ENCODE assay signal across 21 cellular contexts in genomic region chr1:55437692-55438091, GRCh38.
A peak's percentile ranks its signal among the peaks of the same experiment; 100 is the strongest.
DNase-seq lines count a peak whose midpoint lies in the region; ATAC-seq and TF ChIP-seq lines count a peak whose summit lies in the region.
"Had no signal": no experiment of that assay in that cellular context is flagged by ENCODE, and none has a peak within 500 bp of the region (broad histone marks: within the 10 kb centered on the region; RNA-seq: fewer than 3 reads in every experiment).

No MANE protein-coding gene starts in this region.

- H3K9me3 Mint-ChIP-seq in WTC11: peaks cover 22% of the 10 kb centered on the region

- no peaks in the 10 kb centered on the region for H3K36me3 Mint-ChIP-seq in WTC11
- H3K36me3 Mint-ChIP-seq: CD14-positive monocyte; CD4-positive, alpha-beta memory T cell; CD4-positive, CD25-positive, alpha-beta regulatory T cell; CD8-positive, alpha-beta memory T cell had no signal

- POLR2A ChIA-PET in WTC11 (lab: Charles Lee): no interaction called here

- DNase-seq in DMS53 (lab: John Stamatoyannopoulos, UW) (peak; percentile 52), DMS53 treated with DMSO at 0.1 percent for 48 hours (lab: John Stamatoyannopoulos, UW; ENCODE audit: unreplicated experiment) (peak; percentile 21), WTC11 (ENCODE audit: low spot score) (no peak), KG1 (lab: John Stamatoyannopoulos, UW) (no peak), NCI-H187 (lab: John Stamatoyannopoulos, UW) (no peak)
- DNase-seq: 8988T; ACHN; BE2C; C1 segment of cervical spinal cord; CD4-positive, alpha-beta memory T cell; CD4-positive, CD25-positive, alpha-beta regulatory T cell; CD8-positive, alpha-beta memory T cell; COR-L47; DMS 273 treated with DMSO at 0.1 percent for 48 hours; DMS153; DMS79; DND-41; EL; GDM1 had no signal

- CTCF ChIA-PET in WTC11 (lab: Charles Lee): no interaction called here

- TF ChIP-seq CTCF in WTC11 (IDR thresholded peaks at IDR 0.05): no peak

- no peaks in the 10 kb centered on the region for H3K27me3 Mint-ChIP-seq in WTC11 (ENCODE audit: low read depth)

- no peak overlapping the region for H3K4me3 Mint-ChIP-seq in WTC11
- H3K4me3 Mint-ChIP-seq: CD14-positive monocyte; CD4-positive, alpha-beta memory T cell; CD4-positive, CD25-positive, alpha-beta regulatory T cell; CD8-positive, alpha-beta memory T cell had no signal

- no peak for ATAC-seq in WTC11
- ATAC-seq: GM12878 had no signal

- no peaks in the 10 kb centered on the region for H3K4me1 Mint-ChIP-seq in WTC11
- H3K4me1 Mint-ChIP-seq: CD14-positive monocyte; CD4-positive, alpha-beta memory T cell; CD4-positive, CD25-positive, alpha-beta regulatory T cell; CD8-positive, alpha-beta memory T cell had no signal

- no peak overlapping the region for H3K27ac Mint-ChIP-seq in WTC11
- H3K27ac Mint-ChIP-seq: CD14-positive monocyte; CD4-positive, CD25-positive, alpha-beta regulatory T cell; CD8-positive, alpha-beta memory T cell had no signal

TF ChIP-seq in WTC11, 78 proteins besides CTCF, POLR2A, EP300 and RAD21:
- TF ChIP-seq ZBTB43 (CRISPR knock-in tag; IDR thresholded peaks at IDR 0.05): no peak
- peak; percentile 59 for TF ChIP-seq GABPB1 (CRISPR knock-in tag; IDR thresholded peaks at IDR 0.05)

Comparison
In these comparisons a context has a peak if more than half of its experiments do, and no peak if none do; other contexts are left out.
1. DNase-seq: peak in DMS53 (single experiment) and DMS53 treated with DMSO at 0.1 percent for 48 hours (single experiment); none in WTC11 (single experiment), KG1 (single experiment) and NCI-H187 (0 of 2).